ENCODE assay signal across 21 cellular contexts in the genomic region with DNA sequence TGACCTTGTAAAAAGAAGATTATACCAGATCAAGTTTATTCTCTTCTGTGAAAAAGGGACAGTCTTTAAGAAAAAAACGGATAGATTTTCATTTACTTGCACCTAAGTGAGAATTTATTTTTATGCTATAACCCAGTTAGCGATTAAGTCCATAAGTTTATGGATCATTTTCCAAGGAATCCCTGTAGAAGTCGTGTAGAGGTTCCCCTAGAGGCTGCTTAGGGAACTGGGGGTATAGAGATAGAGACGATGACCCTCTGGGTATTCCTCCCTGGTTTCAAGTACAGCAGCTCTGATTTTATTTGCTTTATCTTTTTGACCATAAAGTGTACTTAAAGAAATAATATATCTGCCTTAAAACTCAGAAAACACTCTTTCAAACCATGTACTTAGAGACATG.
DNase-seq lines count a peak whose midpoint lies in the region; ATAC-seq and TF ChIP-seq lines count a peak whose summit lies in the region.
"Had no signal": no experiment of that assay in that cellular context is flagged by ENCODE, and none has a peak within 500 bp of the region (broad histone marks: within the 10 kb centered on the region; RNA-seq: fewer than 3 reads in every experiment).

No MANE protein-coding gene starts in this region.

- intact Hi-C loops in lower lobe of right lung (cut with DNase I) (no loop called here), prostate gland (cut with DNase I) (no loop called here)

- no peak for DNase-seq in AG04450 (ENCODE audit: low read depth, low spot score)
- DNase-seq in RWPE2 (ENCODE audit: low spot score) = no peak
- no peak for DNase-seq in foreskin keratinocyte
- DNase-seq in lower lobe of right lung = no peak
- DNase-seq in GM13976 (ENCODE audit: low spot score) = no peak
- no peak for DNase-seq in inferior parietal cortex (ENCODE audit: extremely low spot score)
- DNase-seq in prostate gland (ENCODE audit: low spot score) = no peak
- DNase-seq: body of pancreas; CD4-positive, alpha-beta memory T cell; DMS79 treated with DMSO at 0.1 percent for 48 hours; erythroblast; HCEC 1CT; MM.1S; mucosa of descending colon; NCI-H1694; NCI-H774; T1000 had no signal

- WGBS in prostate gland = 60% methylated on average over 4 of the region's 4 CpGs

- in situ Hi-C loops in GM13976 (cut with MboI; ENCODE audit: low sequenced_read_pairs, unreplicated experiment) = no loop called here

- CTCF ChIA-PET in AG04450 (lab: Charles Lee) = no interaction called here

- no peaks in the 10 kb centered on the region for H3K27me3 ChIP-seq in AG04450 (ENCODE audit: control insufficient read depth, insufficient read depth, low read length)
- peaks cover 7% of the 10 kb centered on the region for H3K27me3 ChIP-seq in RWPE2 (ENCODE audit: insufficient read depth, poor library complexity, severe bottlenecking)
- H3K27me3 ChIP-seq in foreskin keratinocyte = no peaks in the 10 kb centered on the region
- H3K27me3 ChIP-seq in lower lobe of right lung (ENCODE audit: low read depth) = no peaks in the 10 kb centered on the region
- no peaks in the 10 kb centered on the region for H3K27me3 ChIP-seq in prostate gland (replicated peaks; ENCODE audit: insufficient read depth)
- H3K27me3 ChIP-seq: body of pancreas, suprapubic skin had no signal

- H3K4me3 ChIP-seq in AG04450 (ENCODE audit: low read depth, low read length) = no peak overlapping the region
- H3K4me3 ChIP-seq in RWPE2 (ENCODE audit: severe bottlenecking) = no peak overlapping the region
- H3K4me3 ChIP-seq in lower lobe of right lung = no peak overlapping the region
- no peak overlapping the region for H3K4me3 ChIP-seq in prostate gland
- H3K4me3 ChIP-seq: body of pancreas, mucosa of descending colon, suprapubic skin had no signal

- no peaks in the 10 kb centered on the region for H3K36me3 ChIP-seq in RWPE2 (ENCODE audit: low read depth)
- H3K36me3 ChIP-seq in lower lobe of right lung = no peaks in the 10 kb centered on the region
- H3K36me3 ChIP-seq in prostate gland = no peaks in the 10 kb centered on the region
- H3K36me3 ChIP-seq: suprapubic skin had no signal

- POLR2A ChIA-PET in AG04450 (lab: Yijun Ruan, JAX) = no interaction called here

- H3K27ac ChIP-seq in AG04450 (ENCODE audit: low read depth, low read length) (no peak overlapping the region), RWPE2 (ENCODE audit: poor library complexity, severe bottlenecking) (no peak overlapping the region), foreskin keratinocyte (no peak overlapping the region), lower lobe of right lung (no peak overlapping the region), prostate gland (no peak overlapping the region)
- H3K27ac ChIP-seq: body of pancreas, HL-60, suprapubic skin had no signal

- H3K9me3 ChIP-seq in AG04450 (ENCODE audit: control insufficient read depth, insufficient read depth, low read length) = no peaks in the 10 kb centered on the region
- H3K9me3 ChIP-seq in RWPE2 (ENCODE audit: severe bottlenecking) = no peaks in the 10 kb centered on the region
- no peaks in the 10 kb centered on the region for H3K9me3 ChIP-seq in lower lobe of right lung
- H3K9me3 ChIP-seq in prostate gland = no peaks in the 10 kb centered on the region
- H3K9me3 ChIP-seq: body of pancreas, mucosa of descending colon, suprapubic skin had no signal

- TF ChIP-seq POLR2A in prostate gland (IDR thresholded peaks at IDR 0.05) = no peak

- no peaks in the 10 kb centered on the region for H3K4me1 ChIP-seq in RWPE2 (ENCODE audit: insufficient read depth, poor library complexity, severe bottlenecking)
- H3K4me1 ChIP-seq in foreskin keratinocyte = peaks cover 4% of the 10 kb centered on the region
- H3K4me1 ChIP-seq in lower lobe of right lung = no peaks in the 10 kb centered on the region
- no peaks in the 10 kb centered on the region for H3K4me1 ChIP-seq in prostate gland (replicated peaks)
- H3K4me1 ChIP-seq: body of pancreas, suprapubic skin had no signal

- TF ChIP-seq CTCF in AG04450 (IDR thresholded peaks at IDR 0.05; ENCODE audit: low read depth, low read length) (peak; percentile 32; the same call in 1 of the 2 replicates), GM12873 (IDR thresholded peaks at IDR 0.05; ENCODE audit: insufficient read depth, low read depth, low read length, missing control alignments) (peak; percentile 45), RWPE2 (IDR thresholded peaks at IDR 0.05; ENCODE audit: poor library complexity, severe bottlenecking) (peak; percentile 7), foreskin keratinocyte (conservative IDR thresholded peaks at IDR 0.05) (peak; percentile 14), lower lobe of right lung (IDR thresholded peaks at IDR 0.05) (no peak), GM13976 (IDR thresholded peaks at IDR 0.05; ENCODE audit: borderline replicate concordance, control extremely low read depth, extremely low read depth, insufficient read depth, missing control alignments) (no peak), prostate gland (IDR thresholded peaks at IDR 0.05) (no peak)

- ATAC-seq in RWPE2 (ENCODE audit: low read depth) (no peak), foreskin keratinocyte (peak; percentile 27), lower lobe of right lung (no peak)
- ATAC-seq: activated naive CD4-positive, alpha-beta T cell treated with anti-CD3 and anti-CD28 coated beads, Interleukin-2, amount 50 U/mL, for 72 hours; body of pancreas; mucosa of descending colon had no signal

Comparison
In these comparisons a context has a peak if more than half of its experiments do, and no peak if none do; other contexts are left out.
1. CTCF ChIP-seq: peak in AG04450 (single experiment), GM12873 (single experiment), RWPE2 (single experiment) and foreskin keratinocyte (single experiment); none in lower lobe of right lung (single experiment), GM13976 (single experiment) and prostate gland (0 of 4).